Comparison of ENCODE assay signal across 8 cellular contexts in the genomic region with DNA sequence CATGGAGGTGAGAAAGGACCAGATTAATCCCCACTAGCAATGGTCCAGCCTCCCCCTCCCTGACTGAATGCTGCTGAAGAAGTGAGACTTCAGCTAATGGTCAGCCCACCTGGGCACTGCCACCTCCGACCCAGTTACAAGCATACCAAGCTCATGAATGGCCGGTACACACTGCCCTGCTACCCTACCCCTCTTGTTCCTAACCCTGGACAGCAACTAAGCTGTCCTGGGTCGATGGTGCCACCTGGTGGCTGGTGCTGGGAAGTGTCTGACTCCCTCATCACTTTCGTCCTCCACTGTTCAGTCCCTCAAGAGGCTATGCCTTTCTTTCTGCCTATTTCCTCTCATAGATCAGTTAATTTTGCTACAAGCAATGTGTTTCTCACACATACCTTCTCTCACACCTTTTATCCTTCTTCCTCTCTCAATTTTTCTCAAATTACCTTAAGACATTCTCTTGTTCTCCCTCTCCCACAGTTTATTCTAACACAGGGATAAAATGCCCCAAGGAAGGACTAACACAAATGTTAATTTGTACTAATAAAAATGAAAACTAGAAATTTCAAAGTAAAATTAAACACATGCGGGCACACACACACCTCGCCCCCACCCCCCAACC. TPM values are rescaled to one million over a fixed set of nuclear protein-coding genes. Genes with fewer than 3 reads are reported as not detected.
DNase-seq lines count a peak whose midpoint lies in the region; ATAC-seq, FAIRE-seq and TF ChIP-seq lines count a peak whose summit lies in the region.

No MANE protein-coding gene starts in this region.

- POLR2A ChIA-PET in activated B cell treated with CpG ODN at 0.5 μM for 24 hours (lab: Charles Lee), result interaction anchor here (0.6 to 4.1 kb wide), 10 partner anchors 8 to 473 kb away, joined by 3 to 53 read pairs (median 6); a partner anchor contains a TSS

- no peak overlapping the region for H3K4ac ChIP-seq in H9 (ENCODE audit: low read depth, low read length)

- CTCF ChIA-PET in activated B cell treated with CpG ODN at 0.5 μM for 24 hours (lab: Charles Lee), result interaction anchor here (0.9 to 3.5 kb wide), 7 partner anchors 12 to 341 kb away, joined by 3 to 16 read pairs (median 4); no protein-coding TSS in a partner anchor

- H3K79me2 ChIP-seq in H9 (ENCODE audit: insufficient read depth, low read length), result no peaks in the 10 kb centered on the region

- H3K9me3 Mint-ChIP-seq in H9 (peaks cover 3 to 4% of the 10 kb centered on the region in 2 experiments; a peak in 2 of 5 replicates), activated B cell treated with CpG ODN at 0.5 μM for 24 hours (peaks cover 4% of the 10 kb centered on the region)

- H3K9ac ChIP-seq in H9 (ENCODE audit: extremely low read depth, insufficient read length, low read length), result no peak overlapping the region

- no peak overlapping the region for H2BK5ac ChIP-seq in H9 (ENCODE audit: insufficient read length, low read length)

- H2BK20ac ChIP-seq in H9 (ENCODE audit: low read depth, low read length, poor library complexity, severe bottlenecking), result no peak overlapping the region

- no peak overlapping the region for H3T11ph ChIP-seq in H9 (ENCODE audit: low read length)

- no peak overlapping the region for H2AFZ ChIP-seq in H9 (ENCODE audit: low read length)

- no peak overlapping the region; a peak in 1 of 5 replicates for H3K4me3 Mint-ChIP-seq in H9
- H3K4me3 Mint-ChIP-seq in activated B cell treated with CpG ODN at 0.5 μM for 24 hours, result peak overlapping the region; percentile 44

- no peaks in the 10 kb centered on the region for H4K20me1 ChIP-seq in H9 (ENCODE audit: control insufficient read depth, insufficient read depth, insufficient read length)

- no peak overlapping the region for H3K23ac ChIP-seq in H9 (ENCODE audit: insufficient read length, low read depth, low read length)

- H3K27ac ChIP-seq in H9 (ENCODE audit: insufficient read length, low read depth, low read length), result no peak overlapping the region

- H3K27me3 Mint-ChIP-seq in H9 (ENCODE audit: low read depth) (peaks cover 78% of the 10 kb centered on the region), activated B cell treated with CpG ODN at 0.5 μM for 24 hours (no peaks in the 10 kb centered on the region)

- no peaks in the 10 kb centered on the region for H3K79me1 ChIP-seq in H9 (ENCODE audit: insufficient read depth, low read depth, low read length, poor library complexity, severe bottlenecking)

- no CpG with 5 or more reads among the region's 6 CpGs for WGBS in H9 (ENCODE audit: extremely low coverage, insufficient read length, low lambda C conversion rate)

- H3K18ac ChIP-seq in H9 (ENCODE audit: insufficient read length, low read depth, low read length), result no peak overlapping the region

- H4K91ac ChIP-seq in H9 (ENCODE audit: insufficient read length, low read depth, low read length), result no peak overlapping the region

- TF ChIP-seq CTCF in H9 (conservative IDR thresholded peaks at IDR 0.05), result peak; percentile 76
- peak; percentile 16 for TF ChIP-seq CTCF in activated B cell treated with CpG ODN at 0.5 μM for 24 hours (IDR thresholded peaks at IDR 0.05)

- no peak overlapping the region for H2BK12ac ChIP-seq in H9 (ENCODE audit: insufficient read length, low read depth, low read length)

- no peak overlapping the region for H3K56ac ChIP-seq in H9 (ENCODE audit: insufficient read length, low read depth, low read length)

- no peak overlapping the region for H2AK5ac ChIP-seq in H9 (ENCODE audit: insufficient read length, low read length)

- intact Hi-C loops in activated B cell treated with CpG ODN at 0.5 μM for 24 hours (cut with micrococcal nuclease), result loop anchor here (1.0 to 10.0 kb wide), 3 partner anchors 118 to 357 kb away; no protein-coding TSS in a partner anchor

- ATAC-seq in activated B cell treated with CpG ODN at 0.5 μM for 24 hours (ENCODE audit: low read depth) (no peak), HG02623 (IDR thresholded peaks at IDR 0.05; ENCODE audit: unreplicated experiment) (no peak), GM19455 (IDR thresholded peaks at IDR 0.05; ENCODE audit: unreplicated experiment) (no peak)

- no peak overlapping the region for H2BK120ac ChIP-seq in H9 (ENCODE audit: low read depth, low read length, poor library complexity, severe bottlenecking)

- peak; percentile 79 for FAIRE-seq in urothelium cell line (lab: Jason Lieb, UNC)

- H3K4me1 ChIP-seq in H9 (ENCODE audit: insufficient read depth, low read length), result no peaks in the 10 kb centered on the region; the same call in 1 of the 2 replicates

- H3K9me3 ChIP-seq in H9 (ENCODE audit: control insufficient read depth, low read depth, low read length), result no peaks in the 10 kb centered on the region

- H3K27me3 ChIP-seq in H9 (ENCODE audit: insufficient read depth, low read length), result peaks cover 31% of the 10 kb centered on the region

- H3K4me2 ChIP-seq in H9 (ENCODE audit: insufficient read depth, insufficient read length, low read length), result no peak overlapping the region

- H3K4me1 Mint-ChIP-seq in H9, result peaks cover 30 to 34% of the 10 kb centered on the region in 2 experiments
- peaks cover 99% of the 10 kb centered on the region for H3K4me1 Mint-ChIP-seq in activated B cell treated with CpG ODN at 0.5 μM for 24 hours

- no peak overlapping the region for H4K8ac ChIP-seq in H9 (replicated peaks; ENCODE audit: insufficient read length, low read depth, low read length)

- no peak overlapping the region for H4K5ac ChIP-seq in H9 (ENCODE audit: insufficient read length, low read depth, low read length)

- peaks cover 4% of the 10 kb centered on the region for H3K23me2 ChIP-seq in H9 (ENCODE audit: insufficient read length, low read depth, low read length, poor library complexity, severe bottlenecking)

- H3K27ac Mint-ChIP-seq in H9 (no peak overlapping the region), activated B cell treated with CpG ODN at 0.5 μM for 24 hours (peak overlapping the region; percentile 82)

- H3K36me3 Mint-ChIP-seq in H9 (ENCODE audit: insufficient read depth in 1 of 3, low read depth in 3 of 3) (no peaks in the 10 kb centered on the region; a peak in 1 of 7 replicates), activated B cell treated with CpG ODN at 0.5 μM for 24 hours (ENCODE audit: low read depth) (peaks cover 86% of the 10 kb centered on the region)

- H3K14ac ChIP-seq in H9 (ENCODE audit: insufficient read depth, low read length), result no peak overlapping the region

- DNase-seq in COLO668 (lab: John Stamatoyannopoulos, UW; ENCODE audit: unreplicated experiment) (peak; percentile 46), H9 (peak; percentile 74), activated B cell treated with CpG ODN at 0.5 μM for 24 hours (no peak), iPS-NIHi7 (ENCODE audit: extremely low spot score) (peak; percentile 84), urothelium cell line (ENCODE audit: low spot score) (peak; percentile 60), DMS114 treated with DMSO at 0.1 percent for 48 hours (lab: John Stamatoyannopoulos, UW; ENCODE audit: unreplicated experiment) (no peak)

- no peak overlapping the region for H2BK15ac ChIP-seq in H9 (ENCODE audit: low read depth, low read length)

RNA-seq across cellular contexts. Expression of a gene that starts 42.4 kb away (rescaled TPM):
- total RNA-seq in H9 (2021) (0.39 and 0.75 TPM in 2 replicates), activated B cell treated with CpG ODN at 0.5 μM for 24 hours (580 and 619 TPM in 2 replicates)

Comparison
In these comparisons a context has a peak if more than half of its experiments do, and no peak if none do; other contexts are left out.
1. DNase-seq: peak in COLO668 (single experiment), H9 (single experiment), iPS-NIHi7 (single experiment) and urothelium cell line (single experiment); none in activated B cell treated with CpG ODN at 0.5 μM for 24 hours (single experiment) and DMS114 treated with DMSO at 0.1 percent for 48 hours (single experiment).
2. RNA of a gene that starts 42.4 kb away (total RNA-seq): 580 to 619 TPM in activated B cell treated with CpG ODN at 0.5 μM for 24 hours; 0.39 to 0.75 TPM in H9; every median in the first group is over 100 times any median in the second.